9 cellular contexts compared by ENCODE assay signal in genomic region chr10:46992794-46993552, GRCh38.
DNase-seq lines count a peak whose midpoint lies in the region; ATAC-seq, FAIRE-seq and TF ChIP-seq lines count a peak whose summit lies in the region.
"Had no signal": no experiment of that assay in that cellular context is flagged by ENCODE, and none has a peak within 500 bp of the region (broad histone marks: within the 10 kb centered on the region; RNA-seq: fewer than 3 reads in every experiment).

No MANE protein-coding gene starts in this region.

- H3K4me1 ChIP-seq in ascending aorta: peaks cover 0 to 5% of the 10 kb centered on the region in 2 donors
- H3K4me1 ChIP-seq in upper lobe of left lung: peaks cover 0 to 4% (median 0%) of the 10 kb centered on the region in 4 donors

- no peak for TF ChIP-seq EP300 in upper lobe of left lung (IDR thresholded peaks at IDR 0.05)

- ATAC-seq in upper lobe of left lung (ENCODE audit: low FRiP score in 2 of 2): peak; percentile 67 to 90
- ATAC-seq in HG03457 (IDR thresholded peaks at IDR 0.05; ENCODE audit: unreplicated experiment): no peak
- ATAC-seq in activated CD4-positive, CD25-positive, alpha-beta regulatory T cell treated with anti-CD3 and anti-CD28 coated beads, Interleukin-2, amount 50 U/mL, for 24 hours: no peak

- H3K27ac ChIP-seq in ascending aorta (peak overlapping the region; percentile 27 to 65), upper lobe of left lung (peak overlapping the region in 3 of 4 donors; percentile 21 to 48 (median 30))

- TF ChIP-seq CTCF in ascending aorta (IDR thresholded peaks at IDR 0.05) (peak in 2 of 3 experiments; percentile 30 to 36), upper lobe of left lung (IDR thresholded peaks at IDR 0.05) (peak in 2 of 6 experiments; percentile 22 to 25)

- H3K4me3 ChIP-seq in ascending aorta (no peak overlapping the region), upper lobe of left lung (no peak overlapping the region)

- no peak for FAIRE-seq in GM12891 (lab: Jason Lieb, UNC)

- TF ChIP-seq POLR2A in upper lobe of left lung (IDR thresholded peaks at IDR 0.05) (no peak), GM12891 (IDR thresholded peaks at IDR 0.05; ENCODE audit: low read depth, low read length) (no peak)

- DNase-seq in Daoy (ENCODE audit: low read depth) (peak; percentile 25), NAMALWA (ENCODE audit: low spot score) (peak; percentile 57), ascending aorta (ENCODE audit: low spot score in 2 of 2) (peak in 1 of 2 donors; percentile 64), inferior parietal cortex (ENCODE audit: extremely low spot score) (peak; percentile 69), upper lobe of left lung (no peak), GM12891 (ENCODE audit: insufficient read length, low spot score) (no peak)
- DNase-seq: naive B cell had no signal

- no peaks in the 10 kb centered on the region for H3K36me3 ChIP-seq in ascending aorta
- no peaks in the 10 kb centered on the region for H3K36me3 ChIP-seq in upper lobe of left lung

- intact Hi-C loops in ascending aorta (cut with DNase I): no loop called here

- 68 to 76% methylated on average over 6 to 7 of the region's 7 CpGs for WGBS in upper lobe of left lung, 2 donors

- no peaks in the 10 kb centered on the region for H3K27me3 ChIP-seq in ascending aorta
- no peaks in the 10 kb centered on the region for H3K27me3 ChIP-seq in upper lobe of left lung

- H3K9me3 ChIP-seq in ascending aorta (no peaks in the 10 kb centered on the region), upper lobe of left lung (no peaks in the 10 kb centered on the region)

TF ChIP-seq in GM12891, 5 proteins besides CTCF, POLR2A, EP300 and RAD21:
- TF ChIP-seq POU2F2 (IDR thresholded peaks at IDR 0.05; ENCODE audit: low read depth, low read length) (no peak), PAX5 (IDR thresholded peaks at IDR 0.05; ENCODE audit: insufficient read depth, low read length, severe bottlenecking) (no peak)

Comparison
In these comparisons a context has a peak if more than half of its experiments do, and no peak if none do; other contexts are left out.
1. DNase-seq: peak in Daoy (single experiment), NAMALWA (single experiment) and inferior parietal cortex (single experiment); none in upper lobe of left lung (0 of 2) and GM12891 (single experiment).
2. ATAC-seq: peak in upper lobe of left lung (2 of 2); none in HG03457 (single experiment) and activated CD4-positive, CD25-positive, alpha-beta regulatory T cell treated with anti-CD3 and anti-CD28 coated beads, Interleukin-2, amount 50 U/mL, for 24 hours (0 of 2).